ENCODE assay signal across 8 cellular contexts in genomic region chr1:212558665-212559480, GRCh38. TPM values are rescaled to one million over a fixed set of nuclear protein-coding genes. Genes with fewer than 3 reads are reported as not detected.
DNase-seq lines count a peak whose midpoint lies in the region; ATAC-seq, FAIRE-seq and TF ChIP-seq lines count a peak whose summit lies in the region.

No MANE protein-coding gene starts in this region.

- TF ChIP-seq CTCF in GM12865 (IDR thresholded peaks at IDR 0.05; ENCODE audit: insufficient read depth, low read depth, low read length, missing control alignments) (no peak), pancreas (IDR thresholded peaks at IDR 0.05) (no peak), thyroid gland (IDR thresholded peaks at IDR 0.05) (no peak)

- H3K4me1 ChIP-seq in pancreas = peaks cover 0 to 3% (median 0%) of the 10 kb centered on the region in 3 donors
- H3K4me1 ChIP-seq in thyroid gland = peaks cover 5 to 16% of the 10 kb centered on the region in 2 donors

- H3K4me3 ChIP-seq in GM12865 (ENCODE audit: low read depth, low read length) = peak overlapping the region; percentile 67
- peak overlapping the region; percentile 51 to 75 (median 64) for H3K4me3 ChIP-seq in pancreas
- H3K4me3 ChIP-seq in thyroid gland (replicated peaks in 1 of 3) = peak overlapping the region in 2 of 3 donors; percentile 36 to 69

- no peak for FAIRE-seq in pancreas (lab: Jason Lieb, UNC)

- no peaks in the 10 kb centered on the region for H3K27me3 ChIP-seq in pancreas
- no peaks in the 10 kb centered on the region for H3K27me3 ChIP-seq in thyroid gland

- peak; percentile 97 for DNase-seq in GM12865 (ENCODE audit: low read depth)
- DNase-seq in NCI-H1092 (lab: John Stamatoyannopoulos, UW) = peak; percentile 92
- peak; percentile 96 for DNase-seq in SKM-1 treated with dmso at 0.1 percent for 144 hours (lab: John Stamatoyannopoulos, UW; ENCODE audit: unreplicated experiment)
- DNase-seq in activated naive CD8-positive, alpha-beta T cell treated with anti-CD3 and anti-CD28 coated beads, Interleukin-2, amount 50 U/mL, for 16 hours (ENCODE audit: low read depth, low spot score) = peak; percentile 75
- peak; percentile 95 for DNase-seq in Right ventricle myocardium superior
- DNase-seq in pancreas = peak; percentile 90 to 98 (median 96)
- DNase-seq in thyroid gland = peak; percentile 91 to 94

- intact Hi-C loops in Right ventricle myocardium superior (cut with DNase I) (no loop called here), pancreas (cut with DNase I) (no loop called here), thyroid gland (cut with DNase I) (loop anchor here (5.0 to 10.0 kb wide), 2 partner anchors 48 to 64 kb away; partner anchors contain the start of gene ATF3)

- no peaks in the 10 kb centered on the region for H3K36me3 ChIP-seq in pancreas
- no peaks in the 10 kb centered on the region for H3K36me3 ChIP-seq in thyroid gland

- peak overlapping the region; percentile 84 to 95 (median 88) for H3K27ac ChIP-seq in pancreas
- H3K27ac ChIP-seq in thyroid gland = peak overlapping the region; percentile 77 to 99 (median 93)

- WGBS in pancreas, 2 donors = 2% methylated on average over 63 to 64 of the region's 64 CpGs
- WGBS in thyroid gland, 2 donors = 8 to 14% methylated on average over 10 to 15 of the region's 64 CpGs

- TF ChIP-seq POLR2A in thyroid gland (IDR thresholded peaks at IDR 0.05) = peak; percentile 54 to 95

- H3K9me3 ChIP-seq in pancreas = no peaks in the 10 kb centered on the region
- H3K9me3 ChIP-seq in thyroid gland = no peaks in the 10 kb centered on the region

- ATAC-seq in HG02623 (IDR thresholded peaks at IDR 0.05; ENCODE audit: unreplicated experiment) (peak; percentile 91), Right ventricle myocardium superior (ENCODE audit: poor library complexity) (peak; percentile 95), pancreas (peak; percentile 92 to 97 (median 97))

RNA-seq across cellular contexts. Expression of gene ATF3, which starts 49.7 kb away (rescaled TPM):
- total RNA-seq in Right ventricle myocardium superior = 15.4 TPM
- 10 to 100 TPM in 5 of 6 donors, 1 to 10 TPM in 1; 8.3 to 28.8 (median 17.3) TPM for total RNA-seq in pancreas
- 10 to 100 TPM; 22.8 to 25.6 TPM for polyA plus RNA-seq in pancreas
- 10 to 100 TPM in 3 of 4 donors, 1 to 10 TPM in 1; 9.2 to 21.2 (median 14.7) TPM for total RNA-seq in thyroid gland

Comparison
In these comparisons a context has a peak if more than half of its experiments do, and no peak if none do; other contexts are left out.
1. Peak in every context shown above with its lines: DNase-seq, ATAC-seq, H3K4me3 ChIP-seq and H3K27ac ChIP-seq.